In the genomic region with DNA sequence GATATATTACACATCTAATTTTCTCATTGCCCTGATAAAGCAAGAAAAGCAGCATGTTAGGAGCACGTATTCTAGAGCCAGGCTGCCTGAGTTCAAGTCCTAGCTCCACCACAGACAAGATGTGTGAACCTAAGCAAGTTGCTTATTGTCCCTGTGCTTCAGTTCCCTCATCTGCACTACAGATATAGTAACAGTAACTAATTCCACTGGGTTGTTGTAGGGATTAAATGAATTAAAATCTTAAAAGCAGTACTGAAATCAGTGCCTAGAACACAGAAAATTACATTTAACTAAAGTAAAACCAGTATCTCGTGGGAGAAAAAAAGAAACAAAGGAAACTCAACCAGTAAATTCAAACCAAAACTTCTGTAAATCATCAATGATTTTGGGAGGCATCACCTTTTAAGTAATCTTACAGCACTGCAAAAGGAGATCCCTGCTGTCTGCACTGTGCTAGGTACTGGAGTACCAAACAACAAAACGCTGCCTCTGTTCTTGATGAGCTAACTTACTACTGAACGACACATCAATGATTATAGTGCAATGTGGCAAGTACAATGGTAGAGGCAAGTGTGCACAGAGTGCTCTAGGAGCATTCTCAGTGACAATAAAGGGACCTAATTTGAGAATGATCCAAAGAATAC, we compare ENCODE assay signal across 28 cellular contexts. TPM values are rescaled to one million over a fixed set of nuclear protein-coding genes. Genes with fewer than 3 reads are reported as not detected.
DNase-seq lines count a peak whose midpoint lies in the region; ATAC-seq and TF ChIP-seq lines count a peak whose summit lies in the region.
"Had no signal": no experiment of that assay in that cellular context is flagged by ENCODE, and none has a peak within 500 bp of the region (broad histone marks: within the 10 kb centered on the region; RNA-seq: fewer than 3 reads in every experiment).

No MANE protein-coding gene starts in this region.

- no TSS peak for BruUV-seq in MCF 10A (replicated peaks; lab: Mats Ljungman, UMichigan)

- CTCF ChIA-PET in MCF 10A (lab: Yijun Ruan, JAX), result no interaction called here

- peak overlapping the region; percentile 15 for H3K4me3 Mint-ChIP-seq in activated T-cell treated with anti-CD3 and anti-CD28 coated beads, Interleukin-2, amount 50 U/mL, for 24 hours
- no peak overlapping the region for H3K4me3 Mint-ChIP-seq in central memory CD8-positive, alpha-beta T cell
- no peak overlapping the region for H3K4me3 Mint-ChIP-seq in MCF 10A (ENCODE audit: unreplicated experiment)
- H3K4me3 Mint-ChIP-seq: activated B cell treated with CpG ODN at 0.5 μM for 24 hours; CD8-positive, alpha-beta T cell; nephron; type B pancreatic cell had no signal

- peaks cover 9% of the 10 kb centered on the region for H3K9me3 Mint-ChIP-seq in activated T-cell treated with anti-CD3 and anti-CD28 coated beads, Interleukin-2, amount 50 U/mL, for 24 hours
- H3K9me3 Mint-ChIP-seq in central memory CD8-positive, alpha-beta T cell, result no peaks in the 10 kb centered on the region
- no peaks in the 10 kb centered on the region for H3K9me3 Mint-ChIP-seq in MCF 10A (ENCODE audit: unreplicated experiment)
- H3K9me3 Mint-ChIP-seq: activated B cell treated with CpG ODN at 0.5 μM for 24 hours had no signal

- peak overlapping the region; percentile 61 for H3K27ac Mint-ChIP-seq in activated T-cell treated with anti-CD3 and anti-CD28 coated beads, Interleukin-2, amount 50 U/mL, for 24 hours
- H3K27ac Mint-ChIP-seq in central memory CD8-positive, alpha-beta T cell (ENCODE audit: low read depth), result peak overlapping the region; percentile 32
- H3K27ac Mint-ChIP-seq in MCF 10A (ENCODE audit: low read depth, unreplicated experiment), result no peak overlapping the region
- H3K27ac Mint-ChIP-seq: activated B cell treated with CpG ODN at 0.5 μM for 24 hours; CD8-positive, alpha-beta T cell; nephron; type B pancreatic cell had no signal

- peaks cover 67% of the 10 kb centered on the region for H3K4me1 Mint-ChIP-seq in activated T-cell treated with anti-CD3 and anti-CD28 coated beads, Interleukin-2, amount 50 U/mL, for 24 hours (ENCODE audit: low read depth)
- H3K4me1 Mint-ChIP-seq in central memory CD8-positive, alpha-beta T cell, result peaks cover 68% of the 10 kb centered on the region
- peaks cover 16% of the 10 kb centered on the region for H3K4me1 Mint-ChIP-seq in MCF 10A (ENCODE audit: insufficient read depth, unreplicated experiment)

- no peak for DNase-seq in activated T-cell treated with anti-CD3 and anti-CD28 coated beads, Interleukin-2, amount 50 U/mL, for 24 hours
- no peak for DNase-seq in activated T-cell treated with anti-CD3 and anti-CD28 coated beads for 4 hours
- DNase-seq in central memory CD8-positive, alpha-beta T cell (ENCODE audit: low spot score in 2 of 2), result no peak
- no peak for DNase-seq in MCF 10A (ENCODE audit: unreplicated experiment)
- DNase-seq in NCI-H128 (lab: John Stamatoyannopoulos, UW; ENCODE audit: unreplicated experiment), result no peak
- DNase-seq in NCI-H446 treated with DMSO at 0.1 percent for 48 hours (lab: John Stamatoyannopoulos, UW), result no peak
- DNase-seq: activated B cell treated with CpG ODN at 0.5 μM for 24 hours; activated CD4-positive, alpha-beta T cell treated with anti-CD3 and anti-CD28 coated beads, Interleukin-2, amount 50 U/mL, for 48 hours; AML-193; body of pancreas; CD8-positive, alpha-beta T cell; DMS 273 treated with DMSO at 0.1 percent for 48 hours; gastrocnemius medialis; mucosa of descending colon; NCI-H1417; NCI-H2081 treated with DMSO at 0.1 percent for 48 hours; NCI-H226; ovary; retina; SJCRH30; small intestine; stimulated activated CD4-positive, alpha-beta T cell treated with anti-CD3 and anti-CD28 coated beads, Interleukin-1b, Interleukin-23, amount 100 ng/mL, for 48 hours had no signal

- no peak for TF ChIP-seq CTCF in MCF 10A (IDR thresholded peaks at IDR 0.05; ENCODE audit: unreplicated experiment)

- peaks cover 39% of the 10 kb centered on the region for H3K36me3 Mint-ChIP-seq in activated T-cell treated with anti-CD3 and anti-CD28 coated beads, Interleukin-2, amount 50 U/mL, for 24 hours (ENCODE audit: low read depth)
- H3K36me3 Mint-ChIP-seq in central memory CD8-positive, alpha-beta T cell (ENCODE audit: insufficient read depth), result peaks cover 9% of the 10 kb centered on the region
- H3K36me3 Mint-ChIP-seq in MCF 10A (ENCODE audit: insufficient read depth, unreplicated experiment), result peaks cover 10% of the 10 kb centered on the region

- POLR2A ChIA-PET in MCF 10A (lab: Yijun Ruan, JAX), result interaction anchor here (1.2 to 1.9 kb wide), 2 partner anchors 16 to 34 kb away, joined by 6 to 7 read pairs; no protein-coding TSS in a partner anchor

- peak; percentile 72 for ATAC-seq in GM21447 (IDR thresholded peaks at IDR 0.05; ENCODE audit: unreplicated experiment)
- peak; percentile 55 for ATAC-seq in HG03108 (IDR thresholded peaks at IDR 0.05; ENCODE audit: unreplicated experiment)
- no peak for ATAC-seq in central memory CD8-positive, alpha-beta T cell (replicated peaks; ENCODE audit: extremely low read depth, poor library complexity, severe bottlenecking)
- ATAC-seq: A549; body of pancreas; CD8-positive, alpha-beta T cell; gastrocnemius medialis; mucosa of descending colon had no signal

- H3K27me3 Mint-ChIP-seq in activated T-cell treated with anti-CD3 and anti-CD28 coated beads, Interleukin-2, amount 50 U/mL, for 24 hours, result no peaks in the 10 kb centered on the region
- no peaks in the 10 kb centered on the region for H3K27me3 Mint-ChIP-seq in central memory CD8-positive, alpha-beta T cell
- H3K27me3 Mint-ChIP-seq in MCF 10A (ENCODE audit: insufficient read depth, unreplicated experiment), result no peaks in the 10 kb centered on the region
- H3K27me3 Mint-ChIP-seq: activated B cell treated with CpG ODN at 0.5 μM for 24 hours, type B pancreatic cell had no signal

- intact Hi-C loops in MCF 10A (cut with micrococcal nuclease), result no loop called here

RNA-seq across cellular contexts. Expression of a gene that starts 7.9 kb away (rescaled TPM):
- total RNA-seq in MCF 10A (2022), result 62.9 and 65.6 TPM in 2 replicates

RNA-seq across cellular contexts. Expression of a gene that starts 38.4 kb away (rescaled TPM):
- total RNA-seq in MCF 10A (2022), result not detected in 2 replicates
- total RNA-seq: activated B cell treated with CpG ODN at 0.5 μM for 24 hours, SJCRH30, subcutaneous adipose tissue had no signal
